In the genomic region with DNA sequence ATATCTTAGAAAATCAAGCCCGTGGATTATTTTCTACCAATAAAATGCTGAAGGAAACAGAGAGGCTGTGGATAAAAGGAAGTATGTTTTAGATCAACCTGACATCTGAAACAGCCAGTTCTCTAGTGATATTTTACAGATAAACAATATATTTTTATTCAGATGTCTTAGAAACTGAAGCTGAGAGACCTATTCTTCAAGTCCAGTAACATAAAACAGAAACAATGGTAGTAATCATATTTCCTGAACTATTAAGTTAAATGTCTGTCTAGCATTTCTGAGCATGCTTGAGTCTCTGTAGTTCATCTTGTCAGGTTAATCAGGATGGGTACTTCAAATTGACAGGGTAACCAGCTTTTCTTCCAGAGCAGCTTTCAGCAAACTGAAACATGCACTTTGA, we compare ENCODE assay signal across 6 cellular contexts.
"Had no signal": no experiment of that assay in that cellular context is flagged by ENCODE, and none has a peak within 500 bp of the region (broad histone marks: within the 10 kb centered on the region; RNA-seq: fewer than 3 reads in every experiment).

No MANE protein-coding gene starts in this region.

- DNase-seq: IMR-90, KBM-7, KG1 had no signal

- H3K27ac ChIP-seq: HL-60 had no signal

- ATAC-seq: HepG2, K562 had no signal

- H3K4me3 ChIP-seq: K562 had no signal
